ENCODE assay signal across 1 cellular context in the genomic region with DNA sequence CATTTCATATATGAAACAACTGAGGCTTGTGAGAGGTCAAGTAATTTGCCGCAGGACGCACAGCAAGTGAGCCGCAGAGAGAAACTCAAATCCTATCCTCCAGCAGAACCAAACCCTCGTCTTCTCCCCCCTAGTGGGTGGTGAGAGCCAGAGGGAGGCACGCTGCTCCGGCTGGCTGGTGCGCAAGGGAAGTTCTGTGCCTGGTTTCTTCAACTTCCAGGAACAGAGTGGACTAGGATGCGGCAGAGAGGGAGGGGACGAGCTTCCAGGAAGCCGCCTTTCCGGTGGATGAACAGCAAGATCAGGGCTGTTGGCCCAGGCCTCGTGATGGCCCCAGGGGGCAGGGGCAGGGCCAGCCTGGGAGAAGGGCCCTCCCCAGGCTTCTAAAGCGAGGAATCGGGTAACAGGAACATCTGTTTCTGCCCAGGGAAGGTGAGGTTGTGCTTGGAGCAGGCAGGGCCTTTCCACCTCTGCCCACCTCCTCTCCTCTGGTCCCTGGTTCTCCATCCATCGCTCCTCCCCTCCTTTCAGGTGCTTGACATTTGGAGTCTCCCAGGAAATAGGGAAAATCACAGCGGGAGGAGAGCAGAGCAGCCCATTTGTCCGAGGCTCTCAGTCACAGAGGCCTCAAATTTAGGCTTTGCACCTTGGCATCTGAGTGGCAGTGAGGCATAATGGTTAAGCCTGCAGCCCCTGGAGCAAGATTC.
A peak's percentile ranks its signal among the peaks of the same experiment; 100 is the strongest.
TF ChIP-seq lines count a peak whose summit lies in the region.

No MANE protein-coding gene starts in this region.

TF ChIP-seq in HEK293, 187 proteins besides CTCF, POLR2A, EP300 and RAD21 (continued from another document):
- peak; percentile 65 for TF ChIP-seq PATZ1 (tag by site-specific recombination; IDR thresholded peaks at IDR 0.05)
- TF ChIP-seq ZNF785 (tag by site-specific recombination; IDR thresholded peaks at IDR 0.05) = no peak
- TF ChIP-seq ZNF561 (tag by site-specific recombination; IDR thresholded peaks at IDR 0.05; ENCODE audit: borderline replicate concordance) = peak; percentile 59; the same call in 1 of the 2 replicates
- 0 out of 2 replicates have a peak, but pooled peaks have one; percentile 20 for TF ChIP-seq KLF17 (tag by site-specific recombination; IDR thresholded peaks at IDR 0.05)
- TF ChIP-seq SETDB1 (IDR thresholded peaks at IDR 0.05; ENCODE audit: insufficient read length, low read length) = no peak
- peak; percentile 70 for TF ChIP-seq SP2 (tag by site-specific recombination; IDR thresholded peaks at IDR 0.05)
TF ChIP-seq in HEK293: peak in this region for 18.
